Comparison of ENCODE assay signal across 17 cellular contexts in genomic region chr22:23697031-23697970, GRCh38. TPM values are rescaled to one million over a fixed set of nuclear protein-coding genes. Genes with fewer than 3 reads are reported as not detected.
DNase-seq lines count a peak whose midpoint lies in the region; ATAC-seq and TF ChIP-seq lines count a peak whose summit lies in the region.
"Had no signal": no experiment of that assay in that cellular context is flagged by ENCODE, and none has a peak within 500 bp of the region (broad histone marks: within the 10 kb centered on the region; RNA-seq: fewer than 3 reads in every experiment).

No MANE protein-coding gene starts in this region.

- peaks cover 61% of the 10 kb centered on the region for H3K4me1 Mint-ChIP-seq in activated CD8-positive, alpha-beta memory T cell treated with anti-CD3 and anti-CD28 coated beads, Interleukin-2, amount 10 ng/mL, durations not matched to agents 7 days and 5 days

- TF ChIP-seq CTCF in Peyer's patch (IDR thresholded peaks at IDR 0.05) = no peak
- TF ChIP-seq CTCF in spleen (IDR thresholded peaks at IDR 0.05 in 8 of 11, conservative IDR thresholded peaks at IDR 0.05 in 3 of 11) = no peak
- no peak for TF ChIP-seq CTCF in adrenal gland (IDR thresholded peaks at IDR 0.05)
- no peak for TF ChIP-seq CTCF in gastroesophageal sphincter (IDR thresholded peaks at IDR 0.05)

- no peak for TF ChIP-seq EP300 in gastroesophageal sphincter (IDR thresholded peaks at IDR 0.05)

- H3K27me3 Mint-ChIP-seq in activated CD8-positive, alpha-beta memory T cell treated with anti-CD3 and anti-CD28 coated beads, Interleukin-2, amount 10 ng/mL, durations not matched to agents 7 days and 5 days = no peaks in the 10 kb centered on the region

- peaks cover 0 to 73% (median 0%) of the 10 kb centered on the region in 3 donors for H3K36me3 ChIP-seq in Peyer's patch
- H3K36me3 ChIP-seq in effector memory CD4-positive, alpha-beta T cell (ENCODE audit: control insufficient read depth, insufficient read depth, low read length) = peaks cover 34% of the 10 kb centered on the region
- peaks cover 0 to 86% (median 53%) of the 10 kb centered on the region in 6 donors for H3K36me3 ChIP-seq in spleen
- peaks cover 0 to 25% of the 10 kb centered on the region in 2 donors for H3K36me3 ChIP-seq in adrenal gland (replicated peaks in 1 of 2)
- peaks cover 0 to 97% of the 10 kb centered on the region in 2 donors for H3K36me3 ChIP-seq in gastroesophageal sphincter
- H3K36me3 ChIP-seq: ovary had no signal

- intact Hi-C loops in spleen (cut with DNase I; ENCODE audit: low total_unique reads) (no loop called here), adrenal gland (cut with DNase I) (no loop called here)

- peaks cover 2% of the 10 kb centered on the region for H3K9me3 Mint-ChIP-seq in activated CD8-positive, alpha-beta memory T cell treated with anti-CD3 and anti-CD28 coated beads, Interleukin-2, amount 10 ng/mL, durations not matched to agents 7 days and 5 days (ENCODE audit: low read depth)

- CTCF ChIA-PET in activated CD8-positive, alpha-beta memory T cell treated with anti-CD3 and anti-CD28 coated beads, Interleukin-2, amount 10 ng/mL, durations not matched to agents 7 days and 5 days (lab: Charles Lee) = interaction anchor here (0.9 to 1.9 kb wide), 4 partner anchors 17 to 152 kb away, joined by 3 to 7 read pairs (median 4); no protein-coding TSS in a partner anchor

- no peak for DNase-seq in activated CD8-positive, alpha-beta memory T cell treated with anti-CD3 and anti-CD28 coated beads, Interleukin-2, amount 10 ng/mL, durations not matched to agents 7 days and 5 days
- DNase-seq in activated CD8-positive, alpha-beta memory T cell treated with anti-CD3 and anti-CD28 coated beads, Interleukin-2, amount 50 U/mL, for 48 hours = no peak
- peak in 1 of 3 donors; percentile 38 for DNase-seq in Peyer's patch
- no peak for DNase-seq in effector memory CD4-positive, alpha-beta T cell
- DNase-seq in spleen = no peak
- DNase-seq in adrenal gland = no peak
- DNase-seq in DMS 273 (lab: John Stamatoyannopoulos, UW; ENCODE audit: unreplicated experiment) = no peak
- DNase-seq: NCI-H2029 treated with DMSO at 0.1 percent for 48 hours, NCI-H774, testis had no signal

- H3K27ac Mint-ChIP-seq in activated CD8-positive, alpha-beta memory T cell treated with anti-CD3 and anti-CD28 coated beads, Interleukin-2, amount 10 ng/mL, durations not matched to agents 7 days and 5 days = peak overlapping the region; percentile 100

- H3K36me3 Mint-ChIP-seq in activated CD8-positive, alpha-beta memory T cell treated with anti-CD3 and anti-CD28 coated beads, Interleukin-2, amount 10 ng/mL, durations not matched to agents 7 days and 5 days = peaks cover 65% of the 10 kb centered on the region

- peaks cover 0 to 17% (median 7%) of the 10 kb centered on the region in 4 donors for H3K4me1 ChIP-seq in Peyer's patch
- H3K4me1 ChIP-seq in effector memory CD4-positive, alpha-beta T cell (ENCODE audit: control insufficient read depth, insufficient read depth, low read length, poor library complexity, severe bottlenecking) = peaks cover 37% of the 10 kb centered on the region
- peaks cover 2 to 46% (median 27%) of the 10 kb centered on the region in 6 donors for H3K4me1 ChIP-seq in spleen
- peaks cover 6 to 8% of the 10 kb centered on the region in 2 donors for H3K4me1 ChIP-seq in adrenal gland (replicated peaks in 1 of 2)
- no peaks in the 10 kb centered on the region for H3K4me1 ChIP-seq in gastroesophageal sphincter
- H3K4me1 ChIP-seq: testis had no signal

- H3K4me3 Mint-ChIP-seq in activated CD8-positive, alpha-beta memory T cell treated with anti-CD3 and anti-CD28 coated beads, Interleukin-2, amount 10 ng/mL, durations not matched to agents 7 days and 5 days = peak overlapping the region; percentile 90

- H3K27me3 ChIP-seq in Peyer's patch (no peaks in the 10 kb centered on the region), spleen (replicated peaks in 1 of 7) (no peaks in the 10 kb centered on the region), adrenal gland (no peaks in the 10 kb centered on the region), gastroesophageal sphincter (no peaks in the 10 kb centered on the region)
- no peaks in the 10 kb centered on the region for H3K27me3 ChIP-seq in effector memory CD4-positive, alpha-beta T cell (replicated peaks; ENCODE audit: control insufficient read depth, insufficient read depth, low read length, poor library complexity, severe bottlenecking)
- H3K27me3 ChIP-seq: ovary, testis had no signal

- H3K4me3 ChIP-seq in Peyer's patch = peak overlapping the region in 2 of 4 donors; percentile 21 to 29
- H3K4me3 ChIP-seq in effector memory CD4-positive, alpha-beta T cell (ENCODE audit: insufficient read depth, low read depth, low read length, poor library complexity, severe bottlenecking) = peak overlapping the region; percentile 57
- H3K4me3 ChIP-seq in spleen = peak overlapping the region in 5 of 8 donors; percentile 9 to 60 (median 25)
- H3K4me3 ChIP-seq in adrenal gland = no peak overlapping the region
- no peak overlapping the region for H3K4me3 ChIP-seq in gastroesophageal sphincter
- H3K4me3 ChIP-seq: ovary, testis had no signal

- no peak for ATAC-seq in activated CD8-positive, alpha-beta memory T cell treated with anti-CD3 and anti-CD28 coated beads, Interleukin-2, amount 10 ng/mL, durations not matched to agents 7 days and 5 days
- ATAC-seq in gastroesophageal sphincter = no peak

- 63 to 85% (median 79%) methylated on average over 4 to 11 of the region's 11 CpGs for WGBS in spleen, 5 donors
- 87 to 95% (median 91%) methylated on average over 6 to 11 of the region's 11 CpGs for WGBS in adrenal gland, 4 donors
- WGBS in gastroesophageal sphincter (ENCODE audit: low coverage in 1 of 2), 2 donors = 80 to 100% methylated on average over 1 of the region's 11 CpGs

- peak overlapping the region; percentile 75 to 85 (median 78) for H3K27ac ChIP-seq in Peyer's patch
- peak overlapping the region; percentile 88 for H3K27ac ChIP-seq in effector memory CD4-positive, alpha-beta T cell (ENCODE audit: insufficient read depth, low read length, poor library complexity, severe bottlenecking)
- peak overlapping the region; percentile 79 to 96 (median 94) for H3K27ac ChIP-seq in spleen
- no peak overlapping the region for H3K27ac ChIP-seq in adrenal gland
- no peak overlapping the region for H3K27ac ChIP-seq in gastroesophageal sphincter
- H3K27ac ChIP-seq: ovary, testis had no signal

- H3K9me3 ChIP-seq in Peyer's patch = no peaks in the 10 kb centered on the region
- H3K9me3 ChIP-seq in effector memory CD4-positive, alpha-beta T cell (ENCODE audit: control insufficient read depth, low read length) = no peaks in the 10 kb centered on the region
- H3K9me3 ChIP-seq in spleen = no peaks in the 10 kb centered on the region
- H3K9me3 ChIP-seq in adrenal gland (replicated peaks in 1 of 3) = no peaks in the 10 kb centered on the region
- H3K9me3 ChIP-seq in gastroesophageal sphincter = no peaks in the 10 kb centered on the region
- H3K9me3 ChIP-seq: ovary, testis had no signal

- TF ChIP-seq POLR2A in Peyer's patch (IDR thresholded peaks at IDR 0.05) (no peak), spleen (IDR thresholded peaks at IDR 0.05) (no peak), adrenal gland (IDR thresholded peaks at IDR 0.05) (no peak), gastroesophageal sphincter (IDR thresholded peaks at IDR 0.05) (no peak)

RNA-seq across cellular contexts. Expression of gene RGL4, which starts 6.5 kb away (rescaled TPM):
- total RNA-seq in activated CD8-positive, alpha-beta memory T cell treated with anti-CD3 and anti-CD28 coated beads, Interleukin-2, amount 10 ng/mL, durations not matched to agents 7 days and 5 days = 10 to 100 TPM; 15.5 to 30.8 TPM
- total RNA-seq in Peyer's patch = not detected
- total RNA-seq in spleen = 10 to 100 TPM in 6 of 7 donors, 1 to 10 TPM in 1; 9.6 to 46.6 (median 23.0) TPM
- 10 to 100 TPM; 10.5 to 19.5 (median 15.7) TPM for polyA plus RNA-seq in spleen
- total RNA-seq in adrenal gland = 1 to 10 TPM in 1 of 8 donors, not detected in 7; 3.1 TPM
- polyA plus RNA-seq in adrenal gland = under 1 TPM in 2 of 3 donors, not detected in 1; 0.84 to 0.88 TPM
- total RNA-seq in gastroesophageal sphincter = under 1 TPM in 1 of 4 donors, not detected in 3; 0.27 TPM
- total RNA-seq: dermis microvascular lymphatic vessel endothelial cell, H1, LHCN-M2, lung microvascular endothelial cell had no signal
- polyA plus RNA-seq: H1 had no signal

RNA-seq across cellular contexts. Expression of gene ZNF70, which starts 53.6 kb away (rescaled TPM):
- total RNA-seq in activated CD8-positive, alpha-beta memory T cell treated with anti-CD3 and anti-CD28 coated beads, Interleukin-2, amount 10 ng/mL, durations not matched to agents 7 days and 5 days = 1 to 10 TPM; 2.9 to 3.0 TPM
- total RNA-seq in Peyer's patch = 10 to 100 TPM in 1 of 4 donors, 1 to 10 TPM in 3; 2.5 to 25.6 (median 6.2) TPM
- 1 to 10 TPM; 5.0 to 7.4 (median 6.0) TPM for total RNA-seq in spleen
- 1 to 10 TPM in 1 of 3 donors, under 1 TPM in 2; 0.55 to 1.3 (median 0.72) TPM for polyA plus RNA-seq in spleen
- total RNA-seq in adrenal gland = 1 to 10 TPM; 1.9 to 6.1 (median 5.0) TPM
- polyA plus RNA-seq in adrenal gland = 1 to 10 TPM in 2 of 3 donors, under 1 TPM in 1; 0.94 to 3.8 (median 2.7) TPM
- total RNA-seq in gastroesophageal sphincter = 1 to 10 TPM; 3.5 to 8.0 (median 5.5) TPM

RNA-seq across cellular contexts. Expression of gene VPREB3, which starts 56.9 kb away (rescaled TPM):
- under 1 TPM in 1 of 2 experiments, not detected in 1; 0.70 TPM for total RNA-seq in activated CD8-positive, alpha-beta memory T cell treated with anti-CD3 and anti-CD28 coated beads, Interleukin-2, amount 10 ng/mL, durations not matched to agents 7 days and 5 days
- total RNA-seq in Peyer's patch (10 to 100 TPM in 1 of 4 donors, not detected in 3; 29.7 TPM), spleen (100 to 1,000 TPM in 1 of 7 donors, 10 to 100 TPM in 6; 24.9 to 103 (median 49.5) TPM), adrenal gland (10 to 100 TPM in 3 of 8 donors, 1 to 10 TPM in 5; 2.2 to 38.7 (median 3.8) TPM), gastroesophageal sphincter (1 to 10 TPM in 1 of 4 donors, not detected in 3; 1.9 TPM)
- polyA plus RNA-seq in spleen (100 to 1,000 TPM; 315 to 472 (median 377) TPM), adrenal gland (10 to 100 TPM; 16.7 to 42.2 (median 37.6) TPM)
- total RNA-seq: dermis microvascular lymphatic vessel endothelial cell, LHCN-M2, lung microvascular endothelial cell had no signal
- polyA plus RNA-seq: aorta, ovary had no signal

Comparison
In these comparisons a context has a peak if more than half of its experiments do, and no peak if none do; other contexts are left out.
1. H3K27ac ChIP-seq: peak in Peyer's patch (4 of 4), effector memory CD4-positive, alpha-beta T cell (single experiment) and spleen (8 of 8); none in adrenal gland (0 of 5) and gastroesophageal sphincter (0 of 4).
2. H3K4me3 ChIP-seq: peak in effector memory CD4-positive, alpha-beta T cell (single experiment) and spleen (5 of 8); none in adrenal gland (0 of 4) and gastroesophageal sphincter (0 of 2).